Comparison of ENCODE assay signal across 9 cellular contexts in the genomic region with DNA sequence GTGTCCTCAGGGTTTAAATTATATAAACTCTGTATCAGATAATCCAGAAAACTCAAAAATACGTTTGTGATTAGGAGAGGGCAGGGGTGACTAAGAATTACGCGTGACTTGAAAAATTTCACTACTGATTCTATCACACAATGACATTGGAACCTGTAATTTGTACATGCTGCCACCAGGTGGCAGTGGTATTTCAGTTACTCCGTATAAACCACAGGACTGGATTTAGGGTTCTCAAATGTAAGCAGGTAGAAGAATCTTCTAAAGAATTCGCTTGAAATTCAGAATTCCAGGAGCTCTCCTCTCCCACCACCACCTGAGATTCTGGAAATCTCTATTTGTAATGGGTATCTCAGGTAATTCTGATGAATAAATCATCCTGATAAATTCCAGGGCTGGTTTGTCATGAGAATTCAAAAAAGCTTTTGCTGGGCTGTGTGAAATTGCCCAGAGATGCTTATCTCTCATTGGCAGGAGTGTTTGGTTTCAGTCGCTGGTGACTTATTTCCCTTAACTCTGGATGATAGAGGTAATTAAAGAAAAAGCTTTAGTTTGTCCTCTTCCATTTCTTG. TPM values are rescaled to one million over a fixed set of nuclear protein-coding genes. Genes with fewer than 3 reads are reported as not detected.
A peak's percentile ranks its signal among the peaks of the same experiment; 100 is the strongest.
DNase-seq lines count a peak whose midpoint lies in the region; ATAC-seq and TF ChIP-seq lines count a peak whose summit lies in the region.
"Had no signal": no experiment of that assay in that cellular context is flagged by ENCODE, and none has a peak within 500 bp of the region (broad histone marks: within the 10 kb centered on the region; RNA-seq: fewer than 3 reads in every experiment).

No MANE protein-coding gene starts in this region.

- no peaks in the 10 kb centered on the region for H3K36me3 ChIP-seq in neural progenitor cell

- TF ChIP-seq CTCF in astrocyte of the spinal cord (IDR thresholded peaks at IDR 0.05; ENCODE audit: low read depth, low read length), result peak; percentile 45
- TF ChIP-seq CTCF in neural progenitor cell (IDR thresholded peaks at IDR 0.05), result peak; percentile 75

- no peak overlapping the region for H3K4me3 Mint-ChIP-seq in neural progenitor cell

- no peak overlapping the region for H3K27ac ChIP-seq in neural progenitor cell

- H3K27me3 Mint-ChIP-seq in neural progenitor cell (ENCODE audit: insufficient read depth, low read depth), result no peaks in the 10 kb centered on the region

- peaks cover 7% of the 10 kb centered on the region for H3K9me3 Mint-ChIP-seq in neural progenitor cell

- H3K4me1 Mint-ChIP-seq in neural progenitor cell, result no peaks in the 10 kb centered on the region

- in situ Hi-C loops in astrocyte of the spinal cord (cut with HindIII; ENCODE audit: low sequenced_read_pairs), result no loop called here

- H3K4me3 ChIP-seq in astrocyte of the spinal cord (ENCODE audit: low read depth, low read length) (no peak overlapping the region), neural progenitor cell (no peak overlapping the region)

- H3K4me1 ChIP-seq in neural progenitor cell, result no peaks in the 10 kb centered on the region

- H3K79me2 ChIP-seq in neural progenitor cell (ENCODE audit: low read depth), result no peaks in the 10 kb centered on the region

- no peak overlapping the region for H2AFZ ChIP-seq in neural progenitor cell (replicated peaks)

- no peaks in the 10 kb centered on the region for H3K36me3 Mint-ChIP-seq in neural progenitor cell

- H3K27me3 ChIP-seq in neural progenitor cell, result no peaks in the 10 kb centered on the region

- H3K9ac ChIP-seq in neural progenitor cell, result no peak overlapping the region

- DNase-seq in SKM-1 treated with dmso at 0.1 percent for 144 hours (lab: John Stamatoyannopoulos, UW; ENCODE audit: unreplicated experiment) (peak; percentile 25), SKM-1 (lab: John Stamatoyannopoulos, UW; ENCODE audit: unreplicated experiment) (no peak), NCI-H1694 (lab: John Stamatoyannopoulos, UW) (peak; percentile 55), astrocyte of the spinal cord (ENCODE audit: low read depth, low spot score) (no peak), neural progenitor cell (ENCODE audit: low spot score) (peak; percentile 59), NCI-H446 treated with DMSO at 0.1 percent for 48 hours (lab: John Stamatoyannopoulos, UW) (no peak)

- ATAC-seq in HG03442 (IDR thresholded peaks at IDR 0.05; ENCODE audit: unreplicated experiment) (no peak), HG02798 (IDR thresholded peaks at IDR 0.05; ENCODE audit: poor library complexity, unreplicated experiment) (no peak)

- no peak overlapping the region for H3K4me2 ChIP-seq in neural progenitor cell

- peaks cover 3% of the 10 kb centered on the region for H3K9me3 ChIP-seq in neural progenitor cell (ENCODE audit: low read depth)

- no peaks in the 10 kb centered on the region for H3F3A ChIP-seq in neural progenitor cell (ENCODE audit: low read depth)

- no peaks in the 10 kb centered on the region for H4K20me1 ChIP-seq in neural progenitor cell (ENCODE audit: low read depth)

- H3K27ac Mint-ChIP-seq in neural progenitor cell, result no peak overlapping the region
- H3K27ac Mint-ChIP-seq: activated naive CD4-positive, alpha-beta T cell treated with anti-CD3 and anti-CD28 coated beads, Interleukin-2, amount 50 U/mL, for 72 hours had no signal

RNA-seq across cellular contexts. Expression of a gene that starts 1.7 kb away (rescaled TPM):
- total RNA-seq in neural progenitor cell (ENCODE audit: low replicate concordance), result not detected in 2 replicates
- total RNA-seq: activated naive CD4-positive, alpha-beta T cell treated with anti-CD3 and anti-CD28 coated beads, Interleukin-2, amount 50 U/mL, for 72 hours had no signal

RNA-seq across cellular contexts. Expression of a gene that starts 18.2 kb away (rescaled TPM):
- not detected in 2 replicates for total RNA-seq in neural progenitor cell (ENCODE audit: low replicate concordance)
- total RNA-seq: activated naive CD4-positive, alpha-beta T cell treated with anti-CD3 and anti-CD28 coated beads, Interleukin-2, amount 50 U/mL, for 72 hours had no signal

RNA-seq across cellular contexts. Expression of a gene that starts 50.1 kb away (rescaled TPM):
- total RNA-seq in neural progenitor cell (ENCODE audit: low replicate concordance), result not detected in 2 replicates
- total RNA-seq: activated naive CD4-positive, alpha-beta T cell treated with anti-CD3 and anti-CD28 coated beads, Interleukin-2, amount 50 U/mL, for 72 hours had no signal

Comparison
In these comparisons a context has a peak if more than half of its experiments do, and no peak if none do; other contexts are left out.
1. DNase-seq: peak in SKM-1 treated with dmso at 0.1 percent for 144 hours (single experiment), NCI-H1694 (single experiment) and neural progenitor cell (single experiment); none in SKM-1 (single experiment), astrocyte of the spinal cord (single experiment) and NCI-H446 treated with DMSO at 0.1 percent for 48 hours (single experiment).